1 cellular context compared by ENCODE assay signal in the genomic region with DNA sequence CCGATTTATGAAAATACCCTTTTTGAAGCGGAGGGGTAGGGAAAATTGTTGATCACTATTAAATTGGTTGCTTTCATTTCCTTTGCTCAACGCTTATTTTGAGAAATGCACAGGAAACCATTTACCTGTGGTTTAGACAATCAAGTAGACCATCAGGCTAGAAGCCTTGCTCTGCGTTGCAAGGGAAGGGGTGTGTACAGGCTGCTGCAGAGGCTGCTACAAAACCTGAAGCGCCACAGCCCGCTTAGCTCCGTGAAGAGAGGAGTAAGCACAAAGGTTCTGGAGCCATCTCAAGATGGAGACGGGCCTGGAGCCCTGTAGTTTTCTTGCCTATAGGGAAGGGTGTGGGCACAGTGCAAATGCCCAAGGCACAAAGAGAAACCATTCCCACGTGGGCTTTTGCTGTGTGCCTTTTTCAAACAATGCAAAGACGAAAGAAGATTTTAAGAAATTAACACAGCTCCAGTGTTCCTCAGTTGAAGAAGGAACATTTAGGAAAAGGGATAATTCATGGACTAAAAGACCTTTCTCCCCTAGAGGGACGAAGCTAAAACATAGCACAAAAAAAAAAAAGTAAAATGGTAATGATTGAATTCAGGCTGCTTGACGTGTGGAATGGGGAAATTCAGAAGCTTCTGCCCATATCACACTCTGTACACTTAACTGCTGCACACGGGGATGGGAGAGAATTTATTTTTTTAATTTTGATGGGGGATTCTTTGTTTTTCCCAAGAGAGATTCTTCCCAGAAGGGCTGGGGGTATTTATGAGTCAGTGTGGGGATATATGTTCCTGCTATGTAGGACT.
TF ChIP-seq lines count a peak whose summit lies in the region.

No MANE protein-coding gene starts in this region.

TF ChIP-seq in A549, 52 proteins besides CTCF, POLR2A, EP300 and RAD21 (continued from another document):
- TF ChIP-seq PHF8 (IDR thresholded peaks at IDR 0.05; ENCODE audit: borderline replicate concordance, low read depth) (no peak), CBX8 (IDR thresholded peaks at IDR 0.05) (no peak), SMC3 (IDR thresholded peaks at IDR 0.05) (no peak; the same call in none of the 3 replicates), HOXB5 (CRISPR knock-in tag; IDR thresholded peaks at IDR 0.05) (no peak), MAFK (IDR thresholded peaks at IDR 0.05; ENCODE audit: partially characterized antibody) (no peak), EHMT2 (IDR thresholded peaks at IDR 0.05; ENCODE audit: low read depth) (no peak), RARB (CRISPR knock-in tag; IDR thresholded peaks at IDR 0.05) (peak; percentile 79; the same call in 1 of the 2 replicates), ZFP36 (IDR thresholded peaks at IDR 0.05; ENCODE audit: borderline replicate concordance, partially characterized antibody) (no peak), HOXB13 (CRISPR knock-in tag; IDR thresholded peaks at IDR 0.05; ENCODE audit: low read depth) (no peak; the same call in 1 of the 2 replicates), BHLHE40 (IDR thresholded peaks at IDR 0.05; ENCODE audit: low read depth, low read length) (no peak), HDAC2 (IDR thresholded peaks at IDR 0.05) (no peak), RNF2 (IDR thresholded peaks at IDR 0.05; ENCODE audit: borderline replicate concordance, low read depth) (no peak), NPAS2 (CRISPR knock-in tag; IDR thresholded peaks at IDR 0.05; ENCODE audit: borderline replicate concordance) (no peak), SREBF2 (IDR thresholded peaks at IDR 0.05) (no peak), POLR2AphosphoS2 (conservative IDR thresholded peaks at IDR 0.05; ENCODE audit: low read length) (peak; percentile 91; the same call in 1 of the 2 replicates), RCOR1 (IDR thresholded peaks at IDR 0.05; ENCODE audit: low read depth, low read length) (no peak), ZC3H11A (IDR thresholded peaks at IDR 0.05) (no peak), GATA3 (IDR thresholded peaks at IDR 0.05; ENCODE audit: borderline replicate concordance) (peak; percentile 50), KDM1A (IDR thresholded peaks at IDR 0.05; ENCODE audit: low read depth) (no peak), FOSB (CRISPR knock-in tag; IDR thresholded peaks at IDR 0.05) (peak; percentile 94)
- TF ChIP-seq, protein P1, sequence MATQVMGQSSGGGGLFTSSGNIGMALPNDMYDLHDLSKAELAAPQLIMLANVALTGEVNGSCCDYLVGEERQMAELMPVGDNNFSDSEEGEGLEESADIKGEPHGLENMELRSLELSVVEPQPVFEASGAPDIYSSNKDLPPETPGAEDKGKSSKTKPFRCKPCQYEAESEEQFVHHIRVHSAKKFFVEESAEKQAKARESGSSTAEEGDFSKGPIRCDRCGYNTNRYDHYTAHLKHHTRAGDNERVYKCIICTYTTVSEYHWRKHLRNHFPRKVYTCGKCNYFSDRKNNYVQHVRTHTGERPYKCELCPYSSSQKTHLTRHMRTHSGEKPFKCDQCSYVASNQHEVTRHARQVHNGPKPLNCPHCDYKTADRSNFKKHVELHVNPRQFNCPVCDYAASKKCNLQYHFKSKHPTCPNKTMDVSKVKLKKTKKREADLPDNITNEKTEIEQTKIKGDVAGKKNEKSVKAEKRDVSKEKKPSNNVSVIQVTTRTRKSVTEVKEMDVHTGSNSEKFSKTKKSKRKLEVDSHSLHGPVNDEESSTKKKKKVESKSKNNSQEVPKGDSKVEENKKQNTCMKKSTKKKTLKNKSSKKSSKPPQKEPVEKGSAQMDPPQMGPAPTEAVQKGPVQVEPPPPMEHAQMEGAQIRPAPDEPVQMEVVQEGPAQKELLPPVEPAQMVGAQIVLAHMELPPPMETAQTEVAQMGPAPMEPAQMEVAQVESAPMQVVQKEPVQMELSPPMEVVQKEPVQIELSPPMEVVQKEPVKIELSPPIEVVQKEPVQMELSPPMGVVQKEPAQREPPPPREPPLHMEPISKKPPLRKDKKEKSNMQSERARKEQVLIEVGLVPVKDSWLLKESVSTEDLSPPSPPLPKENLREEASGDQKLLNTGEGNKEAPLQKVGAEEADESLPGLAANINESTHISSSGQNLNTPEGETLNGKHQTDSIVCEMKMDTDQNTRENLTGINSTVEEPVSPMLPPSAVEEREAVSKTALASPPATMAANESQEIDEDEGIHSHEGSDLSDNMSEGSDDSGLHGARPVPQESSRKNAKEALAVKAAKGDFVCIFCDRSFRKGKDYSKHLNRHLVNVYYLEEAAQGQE (IDR thresholded peaks at IDR 0.05) = no peak
- TF ChIP-seq, protein P2, sequence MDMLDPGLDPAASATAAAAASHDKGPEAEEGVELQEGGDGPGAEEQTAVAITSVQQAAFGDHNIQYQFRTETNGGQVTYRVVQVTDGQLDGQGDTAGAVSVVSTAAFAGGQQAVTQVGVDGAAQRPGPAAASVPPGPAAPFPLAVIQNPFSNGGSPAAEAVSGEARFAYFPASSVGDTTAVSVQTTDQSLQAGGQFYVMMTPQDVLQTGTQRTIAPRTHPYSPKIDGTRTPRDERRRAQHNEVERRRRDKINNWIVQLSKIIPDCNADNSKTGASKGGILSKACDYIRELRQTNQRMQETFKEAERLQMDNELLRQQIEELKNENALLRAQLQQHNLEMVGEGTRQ (IDR thresholded peaks at IDR 0.05) = no peak
- TF ChIP-seq, protein P3, sequence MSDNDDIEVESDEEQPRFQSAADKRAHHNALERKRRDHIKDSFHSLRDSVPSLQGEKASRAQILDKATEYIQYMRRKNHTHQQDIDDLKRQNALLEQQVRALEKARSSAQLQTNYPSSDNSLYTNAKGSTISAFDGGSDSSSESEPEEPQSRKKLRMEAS (IDR thresholded peaks at IDR 0.05) = peak; percentile 76
- TF ChIP-seq, protein P4, sequence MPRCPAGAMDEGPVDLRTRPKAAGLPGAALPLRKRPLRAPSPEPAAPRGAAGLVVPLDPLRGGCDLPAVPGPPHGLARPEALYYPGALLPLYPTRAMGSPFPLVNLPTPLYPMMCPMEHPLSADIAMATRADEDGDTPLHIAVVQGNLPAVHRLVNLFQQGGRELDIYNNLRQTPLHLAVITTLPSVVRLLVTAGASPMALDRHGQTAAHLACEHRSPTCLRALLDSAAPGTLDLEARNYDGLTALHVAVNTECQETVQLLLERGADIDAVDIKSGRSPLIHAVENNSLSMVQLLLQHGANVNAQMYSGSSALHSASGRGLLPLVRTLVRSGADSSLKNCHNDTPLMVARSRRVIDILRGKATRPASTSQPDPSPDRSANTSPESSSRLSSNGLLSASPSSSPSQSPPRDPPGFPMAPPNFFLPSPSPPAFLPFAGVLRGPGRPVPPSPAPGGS (IDR thresholded peaks at IDR 0.05) = peak; percentile 43; the same call in 1 of the 3 replicates
